ENCODE assay signal across 21 cellular contexts in genomic region chr1:7992885-7993284, GRCh38. TPM values are rescaled to one million over a fixed set of nuclear protein-coding genes. Genes with fewer than 3 reads are reported as not detected.
DNase-seq lines count a peak whose midpoint lies in the region; ATAC-seq, FAIRE-seq and TF ChIP-seq lines count a peak whose summit lies in the region.
"Had no signal": no experiment of that assay in that cellular context is flagged by ENCODE, and none has a peak within 500 bp of the region (broad histone marks: within the 10 kb centered on the region; RNA-seq: fewer than 3 reads in every experiment).

No MANE protein-coding gene starts in this region.

- no TSS peak for BruUV-seq in GM12878 (replicated peaks; lab: Mats Ljungman, UMichigan)

- no peaks in the 10 kb centered on the region for H3K23me2 ChIP-seq in H9 (ENCODE audit: insufficient read length, low read depth, low read length, poor library complexity, severe bottlenecking)

- no peaks in the 10 kb centered on the region for H3K79me2 ChIP-seq in H9 (ENCODE audit: insufficient read depth, low read length)
- H3K79me2 ChIP-seq in GM12878 (ENCODE audit: control insufficient read depth, insufficient read depth, low read length): no peaks in the 10 kb centered on the region

- no peak overlapping the region for H2AFZ ChIP-seq in H9 (ENCODE audit: low read length)
- H2AFZ ChIP-seq in GM12878 (ENCODE audit: control insufficient read depth, low read depth, low read length): no peak overlapping the region

- no peak overlapping the region for H3K56ac ChIP-seq in H9 (ENCODE audit: insufficient read length, low read depth, low read length)

- H3K4me3 ChIP-seq in BLaER1 (no peak overlapping the region), GM12878 (no peak overlapping the region)
- H3K4me3 ChIP-seq: A549, HAP-1 had no signal

- H2BK120ac ChIP-seq in H9 (ENCODE audit: low read depth, low read length, poor library complexity, severe bottlenecking): no peak overlapping the region

- TF ChIP-seq EP300 in GM12878 (IDR thresholded peaks at IDR 0.05; ENCODE audit: borderline replicate concordance in 1 of 2, control insufficient read depth in 1 of 2, low read depth in 2 of 2, low read length in 2 of 2): no peak

- RAD21 ChIA-PET in GM12878 (lab: Charles Lee; ENCODE audit: unreplicated experiment): interaction anchor here (1.2 kb wide), 1 partner anchor 143 kb away, joined by 4 read pairs; no protein-coding TSS in a partner anchor

- POLR2A ChIA-PET in GM12878 (lab: Charles Lee): no interaction called here

- H3K36me3 ChIP-seq in BLaER1 (peaks cover 27% of the 10 kb centered on the region), GM12878 (ENCODE audit: control insufficient read depth in 2 of 2, insufficient read depth in 2 of 2, low read length in 1 of 2) (peaks cover 0 to 2% of the 10 kb centered on the region in 2 experiments; a peak in 3 of 4 replicates)
- H3K36me3 ChIP-seq: HAP-1 had no signal

- TF ChIP-seq POLR2A in GM12878 (IDR thresholded peaks at IDR 0.05; ENCODE audit: low read depth, low read length): no peak

- no peak overlapping the region for H2BK20ac ChIP-seq in H9 (ENCODE audit: low read depth, low read length, poor library complexity, severe bottlenecking)

- TF ChIP-seq CTCF in H9 (conservative IDR thresholded peaks at IDR 0.05): no peak
- no peak for TF ChIP-seq CTCF in GM12878 (IDR thresholded peaks at IDR 0.05 in 2 of 3, conservative IDR thresholded peaks at IDR 0.05 in 1 of 3; ENCODE audit: control insufficient read depth in 2 of 3, extremely low read depth in 1 of 3, insufficient read depth in 1 of 3, low read depth in 3 of 3, low read length in 3 of 3)

- SMC1A ChIA-PET in GM12878 (lab: Charles Lee; ENCODE audit: uncharacterized antibody, unreplicated experiment): interaction anchor here (0.7 to 1.5 kb wide), 3 partner anchors 15 to 332 kb away, joined by 3 to 5 read pairs (median 3); no protein-coding TSS in a partner anchor

- WGBS in H9 (ENCODE audit: extremely low coverage, insufficient read length, low lambda C conversion rate): no CpG with 5 or more reads among the region's 4 CpGs
- WGBS in GM12878 (ENCODE audit: insufficient coverage, insufficient replicate concordance, low lambda C conversion rate, missing lambda C conversion rate): 100% methylated on average over 3 of the region's 4 CpGs

- in situ Hi-C loops in GM12878 (cut with MboI): no loop called here
- in situ Hi-C loops in ACHN (cut with HindIII; ENCODE audit: low pct_ligation_motif_present, low pct_unique_long_range_greater_than_20kb, low sequenced_read_pairs): no loop called here

- H3K4ac ChIP-seq in H9 (ENCODE audit: low read depth, low read length): no peak overlapping the region

- H3K9me3 ChIP-seq in BLaER1 (no peaks in the 10 kb centered on the region), H9 (ENCODE audit: control insufficient read depth, low read depth, low read length) (no peaks in the 10 kb centered on the region), GM12878 (replicated peaks; ENCODE audit: control insufficient read depth, insufficient read depth, low read length) (peaks cover 5% of the 10 kb centered on the region; the same call in 2 of the 3 replicates)
- H3K9me3 ChIP-seq: A549, Caco-2, HAP-1 had no signal

- no peak overlapping the region for H2BK5ac ChIP-seq in H9 (ENCODE audit: insufficient read length, low read length)

- no peak overlapping the region for H2BK15ac ChIP-seq in H9 (ENCODE audit: low read depth, low read length)

- H3K4me1 ChIP-seq in BLaER1 (peaks cover 21% of the 10 kb centered on the region), H9 (ENCODE audit: insufficient read depth, low read length) (no peaks in the 10 kb centered on the region), GM12878 (ENCODE audit: control insufficient read depth, insufficient read depth, low read length) (peaks cover 24% of the 10 kb centered on the region)
- H3K4me1 ChIP-seq: HAP-1 had no signal

- no peak overlapping the region for H3K23ac ChIP-seq in H9 (ENCODE audit: insufficient read length, low read depth, low read length)

- H3K14ac ChIP-seq in H9 (ENCODE audit: insufficient read depth, low read length): no peak overlapping the region

- no peaks in the 10 kb centered on the region; the same call in 1 of the 2 replicates for H3K27me3 Mint-ChIP-seq in H9 (ENCODE audit: low read depth)
- H3K27me3 Mint-ChIP-seq: CD4-positive, alpha-beta T cell; IgD-negative memory B cell had no signal

- H3K4me2 ChIP-seq in BLaER1 (peak overlapping the region; percentile 73), H9 (ENCODE audit: insufficient read depth, insufficient read length, low read length) (no peak overlapping the region), GM12878 (ENCODE audit: control insufficient read depth, insufficient read depth) (no peak overlapping the region)
- H3K4me2 ChIP-seq: A549 had no signal

- no peaks in the 10 kb centered on the region for H3K27me3 ChIP-seq in BLaER1
- H3K27me3 ChIP-seq in H9 (ENCODE audit: insufficient read depth, low read length): no peaks in the 10 kb centered on the region
- no peaks in the 10 kb centered on the region for H3K27me3 ChIP-seq in GM12878 (replicated peaks in 1 of 2; ENCODE audit: control insufficient read depth in 2 of 2, insufficient read depth in 2 of 2, low read length in 1 of 2)

- no peak overlapping the region for H4K91ac ChIP-seq in H9 (ENCODE audit: insufficient read length, low read depth, low read length)

- no peak for ATAC-seq in GM12878
- ATAC-seq: A549 had no signal

- no peak for DNase-seq in H9
- no peak for DNase-seq in GM12878 (ENCODE audit: low read depth, low spot score)
- DNase-seq in fibroblast of peridontal ligament (ENCODE audit: extremely low read depth): peak; percentile 47
- DNase-seq in NCI-H1436 (lab: John Stamatoyannopoulos, UW): no peak
- DNase-seq in activated effector memory CD4-positive, alpha-beta T cell treated with Interleukin-2 at 50 U/mL for 16 hours: no peak
- DNase-seq in amniotic stem cell (lab: John Stamatoyannopoulos, UW): no peak
- DNase-seq in ACHN: no peak
- DNase-seq: Caco-2; CD4-positive, alpha-beta T cell; DMS153; DMS79; GF-D8; KG1 had no signal

- intact Hi-C loops in GM12878 (cut with micrococcal nuclease; ENCODE audit: unreplicated experiment): no loop called here

- no peak overlapping the region for H4K8ac ChIP-seq in H9 (replicated peaks; ENCODE audit: insufficient read length, low read depth, low read length)

- H3K27ac ChIP-seq in BLaER1 (no peak overlapping the region), H9 (ENCODE audit: insufficient read length, low read depth, low read length) (no peak overlapping the region), GM12878 (ENCODE audit: control insufficient read depth, insufficient read depth) (peak overlapping the region; percentile 87; the same call in 1 of the 2 replicates)
- H3K27ac ChIP-seq: 22Rv1, A549, C4-2B had no signal

- CTCF ChIA-PET in GM12878 (lab: Yijun Ruan, JAX): interaction anchor here (1.9 to 2.4 kb wide), 3 partner anchors 11 to 23 kb away, joined by 7 to 12 read pairs (median 11); no protein-coding TSS in a partner anchor

- peaks cover 21 to 53% of the 10 kb centered on the region in 2 experiments for H3K4me1 Mint-ChIP-seq in H9

- no peaks in the 10 kb centered on the region for H3K79me1 ChIP-seq in H9 (ENCODE audit: insufficient read depth, low read depth, low read length, poor library complexity, severe bottlenecking)

- peaks cover 2 to 7% of the 10 kb centered on the region in 2 experiments; a peak in 4 of 5 replicates for H3K9me3 Mint-ChIP-seq in H9
- H3K9me3 Mint-ChIP-seq: CD4-positive, alpha-beta T cell; IgD-negative memory B cell had no signal

- peaks cover 15 to 22% (median 21%) of the 10 kb centered on the region in 3 experiments for H3K36me3 Mint-ChIP-seq in H9 (ENCODE audit: insufficient read depth in 1 of 3, low read depth in 3 of 3)

- no peak for TF ChIP-seq RAD21 in GM12878 (IDR thresholded peaks at IDR 0.05; ENCODE audit: insufficient read depth, low read depth, low read length)

- H4K5ac ChIP-seq in H9 (ENCODE audit: insufficient read length, low read depth, low read length): no peak overlapping the region

- no peaks in the 10 kb centered on the region for H4K20me1 ChIP-seq in BLaER1
- peaks cover 3% of the 10 kb centered on the region for H4K20me1 ChIP-seq in H9 (ENCODE audit: control insufficient read depth, insufficient read depth, insufficient read length)
- no peaks in the 10 kb centered on the region for H4K20me1 ChIP-seq in GM12878 (ENCODE audit: control insufficient read depth, insufficient read depth)

- H3K9ac ChIP-seq in BLaER1 (no peak overlapping the region), H9 (ENCODE audit: extremely low read depth, insufficient read length, low read length) (no peak overlapping the region), GM12878 (ENCODE audit: control insufficient read depth, insufficient read depth, low read length) (no peak overlapping the region)

- H3T11ph ChIP-seq in H9 (ENCODE audit: low read length): no peak overlapping the region

- no peak overlapping the region for H3K4me3 Mint-ChIP-seq in H9
- H3K4me3 Mint-ChIP-seq: CD4-positive, alpha-beta T cell had no signal

- H2AK5ac ChIP-seq in H9 (ENCODE audit: insufficient read length, low read length): no peak overlapping the region

- peak overlapping the region in 2 of 3 experiments; percentile 54 to 90; a peak in 4 of 7 replicates for H3K27ac Mint-ChIP-seq in H9
- H3K27ac Mint-ChIP-seq: CD4-positive, alpha-beta T cell had no signal

- FAIRE-seq in GM12878 (lab: Jason Lieb, UNC): no peak
- FAIRE-seq: A549, H1, HTR-8/SVneo had no signal

- H3K18ac ChIP-seq in H9 (ENCODE audit: insufficient read length, low read depth, low read length): no peak overlapping the region

- H2BK12ac ChIP-seq in H9 (ENCODE audit: insufficient read length, low read depth, low read length): no peak overlapping the region

RNA-seq across cellular contexts. Expression of gene PARK7, which starts 31.4 kb away (rescaled TPM):
- total RNA-seq in H9 (2021) (370 and 379 TPM in 2 replicates), GM12878 (2014; rRNA removed) (267 and 294 TPM in 2 replicates), GM12878 (2014; rRNA removed; fragmentation: Illumina TruSeq; extraction: Trizol) (293 and 296 TPM in 2 replicates), GM12878 (2021) (405 and 406 TPM in 2 replicates)
- 40.2 and 45.4 TPM in 2 replicates for total RNA-seq in GM12878 (2013; cell fraction: nucleolus; rRNA removed)
- 273 TPM for polyA plus RNA-seq in GM12878 (2011; ENCODE audit: low read depth)
- polyA plus RNA-seq in GM12878 (2011; rRNA removed) (523 and 619 TPM in 2 replicates), GM12878 (2014; fragmentation: Illumina TruSeq; extraction: Trizol) (391 and 465 TPM in 2 replicates), GM12878 (2014; fragmentation: Nextera tagmentation; extraction: Ambion mirVana) (1,000 to 10,000 TPM in 1 of 2 experiments, 100 to 1,000 TPM in 1; 948 to 1,056 TPM), GM12878 (2014; rRNA removed) (416 and 466 TPM in 2 replicates), GM12878 (2016; fragmentation: Nextera tagmentation; extraction: Ambion mirVana) (100 to 1,000 TPM; 717 to 720 TPM)
- polyA plus RNA-seq in GM12878 (2011; cell fraction: cytosol; rRNA removed): 271 and 290 TPM in 2 replicates
- 199 and 211 TPM in 2 replicates for polyA plus RNA-seq in GM12878 (2011; cell fraction: nucleus; rRNA removed)
- polyA plus RNA-seq in GM12878 (2012): 355 and 386 TPM in 2 replicates
- polyA minus RNA-seq in GM12878 (2011; rRNA and poly(A)+ RNA removed): 130 and 135 TPM in 2 replicates
- 54.5 and 67.0 TPM in 2 replicates for polyA minus RNA-seq in GM12878 (2011; cell fraction: cytosol; rRNA and poly(A)+ RNA removed)
- 26.0 and 41.7 TPM in 2 replicates for polyA minus RNA-seq in GM12878 (2011; cell fraction: nucleus; rRNA and poly(A)+ RNA removed)

RNA-seq across cellular contexts. Expression of gene ERRFI1, which starts 33.2 kb away (rescaled TPM):
- total RNA-seq in H9 (2021) (19.2 and 20.8 TPM in 2 replicates), GM12878 (2014; rRNA removed) (3.8 and 4.4 TPM in 2 replicates), GM12878 (2014; rRNA removed; fragmentation: Illumina TruSeq; extraction: Trizol) (4.1 TPM in 2 replicates), GM12878 (2021) (4.6 and 6.5 TPM in 2 replicates)
- 0.71 and 0.98 TPM in 2 replicates for total RNA-seq in GM12878 (2013; cell fraction: nucleolus; rRNA removed)
- 2.0 TPM for polyA plus RNA-seq in GM12878 (2011; ENCODE audit: low read depth)
- polyA plus RNA-seq in GM12878 (2011; rRNA removed) (0.73 and 0.90 TPM in 2 replicates), GM12878 (2014; fragmentation: Illumina TruSeq; extraction: Trizol) (5.9 and 6.9 TPM in 2 replicates), GM12878 (2014; fragmentation: Nextera tagmentation; extraction: Ambion mirVana) (1 to 10 TPM; 1.6 to 2.4 TPM), GM12878 (2014; rRNA removed) (3.2 and 4.0 TPM in 2 replicates), GM12878 (2016; fragmentation: Nextera tagmentation; extraction: Ambion mirVana) (1 to 10 TPM; 2.0 to 2.3 TPM)
- polyA plus RNA-seq in GM12878 (2011; cell fraction: cytosol; rRNA removed): 0.49 and 0.53 TPM in 2 replicates
- polyA plus RNA-seq in GM12878 (2011; cell fraction: nucleus; rRNA removed): 0.67 and 0.69 TPM in 2 replicates
- polyA plus RNA-seq in GM12878 (2012): 2.3 and 2.4 TPM in 2 replicates
- 0.59 and 0.62 TPM in 2 replicates for polyA minus RNA-seq in GM12878 (2011; rRNA and poly(A)+ RNA removed)
- polyA minus RNA-seq in GM12878 (2011; cell fraction: cytosol; rRNA and poly(A)+ RNA removed): 0.80 and 0.94 TPM in 2 replicates
- 0.48 TPM in 2 replicates for polyA minus RNA-seq in GM12878 (2011; cell fraction: nucleus; rRNA and poly(A)+ RNA removed)

RNA-seq across cellular contexts. Expression of gene TNFRSF9, which starts 52.2 kb away (rescaled TPM):
- total RNA-seq in H9 (2021) (not detected in 2 replicates), GM12878 (2014; rRNA removed) (4.0 and 4.4 TPM in 2 replicates), GM12878 (2014; rRNA removed; fragmentation: Illumina TruSeq; extraction: Trizol) (5.9 and 7.0 TPM in 2 replicates), GM12878 (2021) (5.6 and 7.6 TPM in 2 replicates)
- total RNA-seq in GM12878 (2013; cell fraction: nucleolus; rRNA removed): 22.8 and 24.3 TPM in 2 replicates
- polyA plus RNA-seq in GM12878 (2011; ENCODE audit: low read depth): 0.33 TPM
- polyA plus RNA-seq in GM12878 (2011; rRNA removed) (24.7 and 25.6 TPM in 2 replicates), GM12878 (2014; fragmentation: Illumina TruSeq; extraction: Trizol) (5.4 and 5.7 TPM in 2 replicates), GM12878 (2014; fragmentation: Nextera tagmentation; extraction: Ambion mirVana) (1 to 10 TPM; 7.5 to 9.2 TPM), GM12878 (2014; rRNA removed) (4.0 and 5.9 TPM in 2 replicates), GM12878 (2016; fragmentation: Nextera tagmentation; extraction: Ambion mirVana) (1 to 10 TPM; 2.0 to 2.2 TPM)
- 17.5 and 21.8 TPM in 2 replicates for polyA plus RNA-seq in GM12878 (2011; cell fraction: cytosol; rRNA removed)
- polyA plus RNA-seq in GM12878 (2011; cell fraction: nucleus; rRNA removed): 7.0 and 7.8 TPM in 2 replicates
- polyA plus RNA-seq in GM12878 (2012): 1.1 and 1.2 TPM in 2 replicates
- polyA minus RNA-seq in GM12878 (2011; rRNA and poly(A)+ RNA removed): 36.5 and 45.8 TPM in 2 replicates
- polyA minus RNA-seq in GM12878 (2011; cell fraction: cytosol; rRNA and poly(A)+ RNA removed): 9.9 and 10.0 TPM in 2 replicates
- polyA minus RNA-seq in GM12878 (2011; cell fraction: nucleus; rRNA and poly(A)+ RNA removed): 4.0 and 6.0 TPM in 2 replicates
- total RNA-seq: H1 had no signal
- polyA plus RNA-seq: H1, IgD-negative memory B cell had no signal
